ENCODE assay signal across 15 cellular contexts in the genomic region with DNA sequence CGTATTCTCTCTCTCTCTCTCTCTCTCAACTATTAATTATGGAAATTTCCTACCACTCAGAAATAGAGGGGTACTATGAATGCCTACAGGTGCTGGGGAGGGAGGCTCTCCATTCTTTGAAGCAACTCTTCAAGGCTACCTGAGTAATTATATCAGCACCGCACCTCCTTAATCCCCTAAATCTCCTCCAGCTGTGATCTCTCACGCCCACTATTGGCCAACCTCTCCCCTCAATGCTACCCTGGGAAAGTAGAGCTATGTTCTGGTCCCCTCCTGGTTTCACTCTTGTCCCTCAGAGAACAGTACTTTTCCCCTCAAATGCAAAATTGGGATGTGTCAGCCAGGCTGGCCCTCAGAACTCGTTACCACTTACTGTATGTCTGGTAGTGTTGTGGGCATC. TPM values are rescaled to one million over a fixed set of nuclear protein-coding genes. Genes with fewer than 3 reads are reported as not detected.
DNase-seq lines count a peak whose midpoint lies in the region; ATAC-seq, FAIRE-seq and TF ChIP-seq lines count a peak whose summit lies in the region.
"Had no signal": no experiment of that assay in that cellular context is flagged by ENCODE, and none has a peak within 500 bp of the region (broad histone marks: within the 10 kb centered on the region; RNA-seq: fewer than 3 reads in every experiment).

No MANE protein-coding gene starts in this region.

- H3K79me1 ChIP-seq in H9 (ENCODE audit: insufficient read depth, low read depth, low read length, poor library complexity, severe bottlenecking), result no peaks in the 10 kb centered on the region

- H3K9ac ChIP-seq in H9 (ENCODE audit: extremely low read depth, insufficient read length, low read length), result no peak overlapping the region
- H3K9ac ChIP-seq in astrocyte (ENCODE audit: low read length), result no peak overlapping the region

- CTCF ChIA-PET in CD8-positive, alpha-beta memory T cell (lab: Charles Lee), result interaction anchor here (1.1 kb wide), 1 partner anchor 42 kb away, joined by 3 read pairs; no protein-coding TSS in a partner anchor

- no peak overlapping the region for H2AK5ac ChIP-seq in H9 (ENCODE audit: insufficient read length, low read length)

- TF ChIP-seq CTCF in H9 (conservative IDR thresholded peaks at IDR 0.05), result 0 out of 3 replicates have a peak, but pooled peaks have one; percentile 15
- no peak for TF ChIP-seq CTCF in astrocyte (IDR thresholded peaks at IDR 0.05; ENCODE audit: insufficient read depth, low read depth, low read length)

- no peak overlapping the region for H4K91ac ChIP-seq in H9 (ENCODE audit: insufficient read length, low read depth, low read length)

- no peaks in the 10 kb centered on the region for H3K36me3 Mint-ChIP-seq in CD8-positive, alpha-beta memory T cell
- H3K36me3 Mint-ChIP-seq in H9 (ENCODE audit: insufficient read depth in 1 of 3, low read depth in 3 of 3) (peaks cover 5 to 7% (median 5%) of the 10 kb centered on the region in 3 experiments; a peak in 6 of 7 replicates), astrocyte (ENCODE audit: low read depth, unreplicated experiment) (no peaks in the 10 kb centered on the region)

- peak overlapping the region in 1 of 8 donors; percentile 25 for H3K27ac Mint-ChIP-seq in CD8-positive, alpha-beta memory T cell
- no peak overlapping the region for H3K27ac Mint-ChIP-seq in H9
- no peak overlapping the region for H3K27ac Mint-ChIP-seq in astrocyte (ENCODE audit: unreplicated experiment)
- H3K27ac Mint-ChIP-seq: stimulated activated naive B cell treated with anti-CD40 and anti-IgM and Interleukin-4, amounts not matched to agents 10 μg/mL and 1 μg/mL and 100 μg/mL, for 72 hours had no signal

- no peak overlapping the region for H3K14ac ChIP-seq in H9 (ENCODE audit: insufficient read depth, low read length)

- H3K18ac ChIP-seq in H9 (ENCODE audit: insufficient read length, low read depth, low read length), result no peak overlapping the region

- WGBS in H9 (ENCODE audit: extremely low coverage, insufficient read length, low lambda C conversion rate), result no CpG with 5 or more reads among the region's 4 CpGs

- H4K20me1 ChIP-seq in H9 (ENCODE audit: control insufficient read depth, insufficient read depth, insufficient read length) (no peaks in the 10 kb centered on the region), astrocyte (ENCODE audit: insufficient read depth, low read length) (no peaks in the 10 kb centered on the region)

- no peaks in the 10 kb centered on the region for H3K27me3 ChIP-seq in CD8-positive, alpha-beta memory T cell (ENCODE audit: insufficient read depth, low read length, poor library complexity, severe bottlenecking)
- H3K27me3 ChIP-seq in H9 (ENCODE audit: insufficient read depth, low read length) (peaks cover 5% of the 10 kb centered on the region; the same call in 1 of the 2 replicates), astrocyte (ENCODE audit: insufficient read depth, low read length) (no peaks in the 10 kb centered on the region)

- H2BK120ac ChIP-seq in H9 (ENCODE audit: low read depth, low read length, poor library complexity, severe bottlenecking), result no peak overlapping the region

- H3K27me3 Mint-ChIP-seq in CD8-positive, alpha-beta memory T cell, result peaks cover 20 to 35% of the 10 kb centered on the region in 2 donors
- peaks cover 42% of the 10 kb centered on the region for H3K27me3 Mint-ChIP-seq in H9 (ENCODE audit: low read depth)
- H3K27me3 Mint-ChIP-seq in astrocyte (ENCODE audit: low read depth, unreplicated experiment), result peaks cover 44% of the 10 kb centered on the region

- H2BK20ac ChIP-seq in H9 (ENCODE audit: low read depth, low read length, poor library complexity, severe bottlenecking), result no peak overlapping the region

- no peak overlapping the region for H3K27ac ChIP-seq in CD8-positive, alpha-beta memory T cell (ENCODE audit: low read depth, low read length)
- H3K27ac ChIP-seq in H9 (ENCODE audit: insufficient read length, low read depth, low read length) (no peak overlapping the region), astrocyte (ENCODE audit: low read depth, low read length) (no peak overlapping the region)
- H3K27ac ChIP-seq: epithelial cell of prostate had no signal

- no peak overlapping the region for H3K4ac ChIP-seq in H9 (ENCODE audit: low read depth, low read length)

- H4K5ac ChIP-seq in H9 (ENCODE audit: insufficient read length, low read depth, low read length), result no peak overlapping the region

- peaks cover 11% of the 10 kb centered on the region for H3K23me2 ChIP-seq in H9 (ENCODE audit: insufficient read length, low read depth, low read length, poor library complexity, severe bottlenecking)

- H3T11ph ChIP-seq in H9 (ENCODE audit: low read length), result no peak overlapping the region

- H3K23ac ChIP-seq in H9 (ENCODE audit: insufficient read length, low read depth, low read length), result no peak overlapping the region

- peak overlapping the region; percentile 6 to 83 (median 79) for H3K4me3 Mint-ChIP-seq in CD8-positive, alpha-beta memory T cell
- H3K4me3 Mint-ChIP-seq in H9 (peak overlapping the region; percentile 81 to 90), astrocyte (ENCODE audit: unreplicated experiment) (peak overlapping the region; percentile 83)

- peaks cover 9 to 24% (median 10%) of the 10 kb centered on the region in 3 donors for H3K4me1 Mint-ChIP-seq in CD8-positive, alpha-beta memory T cell
- H3K4me1 Mint-ChIP-seq in H9 (peaks cover 31 to 33% of the 10 kb centered on the region in 2 experiments), astrocyte (ENCODE audit: low read depth, unreplicated experiment) (no peaks in the 10 kb centered on the region)

- no peak overlapping the region for H2BK15ac ChIP-seq in H9 (ENCODE audit: low read depth, low read length)

- peaks cover 7% of the 10 kb centered on the region for H3K4me1 ChIP-seq in CD8-positive, alpha-beta memory T cell (ENCODE audit: insufficient read depth, low read length)
- H3K4me1 ChIP-seq in H9 (ENCODE audit: insufficient read depth, low read length) (peaks cover 4% of the 10 kb centered on the region; the same call in 1 of the 2 replicates), astrocyte (ENCODE audit: insufficient read depth, low read length) (peaks cover 9% of the 10 kb centered on the region)

- no peak overlapping the region for H2BK12ac ChIP-seq in H9 (ENCODE audit: insufficient read length, low read depth, low read length)

- no peak for ATAC-seq in HG02610 (IDR thresholded peaks at IDR 0.05; ENCODE audit: unreplicated experiment)
- no peak for ATAC-seq in GM21367 (IDR thresholded peaks at IDR 0.05; ENCODE audit: unreplicated experiment)
- no peak for ATAC-seq in GM18873 (IDR thresholded peaks at IDR 0.05; ENCODE audit: low FRiP score, unreplicated experiment)
- ATAC-seq: stimulated activated naive B cell treated with anti-CD40 and anti-IgM and Interleukin-4, amounts not matched to agents 10 μg/mL and 1 μg/mL and 100 μg/mL, for 72 hours had no signal

- H3K4me2 ChIP-seq in H9 (ENCODE audit: insufficient read depth, insufficient read length, low read length), result peak overlapping the region; percentile 59
- peak overlapping the region; percentile 99 for H3K4me2 ChIP-seq in astrocyte (ENCODE audit: low read length)

- no peak for DNase-seq in CD8-positive, alpha-beta memory T cell
- DNase-seq in H9, result no peak
- no peak for DNase-seq in astrocyte (ENCODE audit: low read depth)
- DNase-seq in mesenteric fat pad (ENCODE audit: low spot score), result peak; percentile 30
- no peak for DNase-seq in NCI-H526 (lab: John Stamatoyannopoulos, UW)
- DNase-seq: activated CD4-positive, alpha-beta T cell treated with anti-CD3 and anti-CD28 coated beads, Interleukin-2, amount 50 U/mL, for 48 hours; NCI-H1105; NCI-H748 treated with DMSO at 0.1 percent for 48 hours; stimulated activated naive B cell treated with anti-CD40 and anti-IgM and Interleukin-4, amounts not matched to agents 10 μg/mL and 1 μg/mL and 100 μg/mL, for 72 hours had no signal

- no peak overlapping the region for H3K4me3 ChIP-seq in CD8-positive, alpha-beta memory T cell (ENCODE audit: low read length)
- H3K4me3 ChIP-seq in astrocyte (ENCODE audit: insufficient read depth, low read depth, low read length), result no peak overlapping the region

- no peak overlapping the region for H3K56ac ChIP-seq in H9 (ENCODE audit: insufficient read length, low read depth, low read length)

- no peaks in the 10 kb centered on the region for H3K9me3 ChIP-seq in CD8-positive, alpha-beta memory T cell (ENCODE audit: low read length)
- H3K9me3 ChIP-seq in H9 (ENCODE audit: control insufficient read depth, low read depth, low read length) (no peaks in the 10 kb centered on the region), astrocyte (ENCODE audit: insufficient read depth, low read depth, low read length) (no peaks in the 10 kb centered on the region)

- H3K79me2 ChIP-seq in H9 (ENCODE audit: insufficient read depth, low read length), result peaks cover 3% of the 10 kb centered on the region; the same call in 1 of the 2 replicates
- H3K79me2 ChIP-seq in astrocyte (ENCODE audit: insufficient read depth, low read length), result no peaks in the 10 kb centered on the region

- H4K8ac ChIP-seq in H9 (replicated peaks; ENCODE audit: insufficient read length, low read depth, low read length), result no peak overlapping the region

- POLR2A ChIA-PET in CD8-positive, alpha-beta memory T cell (lab: Charles Lee), result no interaction called here

- no peak for FAIRE-seq in astrocyte (lab: Jason Lieb, UNC)
- FAIRE-seq: GM18507 had no signal

- H2BK5ac ChIP-seq in H9 (ENCODE audit: insufficient read length, low read length), result no peak overlapping the region

- no peaks in the 10 kb centered on the region for H3K9me3 Mint-ChIP-seq in CD8-positive, alpha-beta memory T cell
- H3K9me3 Mint-ChIP-seq in H9 (no peaks in the 10 kb centered on the region), astrocyte (ENCODE audit: unreplicated experiment) (no peaks in the 10 kb centered on the region)
- H3K9me3 Mint-ChIP-seq: stimulated activated naive B cell treated with anti-CD40 and anti-IgM and Interleukin-4, amounts not matched to agents 10 μg/mL and 1 μg/mL and 100 μg/mL, for 72 hours had no signal

- no peaks in the 10 kb centered on the region for H3K36me3 ChIP-seq in CD8-positive, alpha-beta memory T cell (ENCODE audit: insufficient read depth, low read length)
- H3K36me3 ChIP-seq in astrocyte (ENCODE audit: insufficient read depth, low read length), result no peaks in the 10 kb centered on the region

- H2AFZ ChIP-seq in H9 (ENCODE audit: low read length), result no peak overlapping the region
- no peak overlapping the region for H2AFZ ChIP-seq in astrocyte (ENCODE audit: low read depth, low read length)

RNA-seq across cellular contexts. Expression of a gene that starts 1.6 kb away (rescaled TPM):
- under 1 TPM; 0.04 to 0.13 TPM for total RNA-seq in CD8-positive, alpha-beta memory T cell
- 0.07 TPM for polyA plus RNA-seq in CD8-positive, alpha-beta memory T cell
- total RNA-seq in H9 (2021), result 5.2 and 6.0 TPM in 2 replicates
- 1.4 and 1.9 TPM in 2 replicates for total RNA-seq in astrocyte
- 5.8 TPM for total RNA-seq in mesenteric fat pad
- polyA plus RNA-seq: neural cell had no signal

RNA-seq across cellular contexts. Expression of a gene that starts 59.2 kb away (rescaled TPM):
- total RNA-seq in CD8-positive, alpha-beta memory T cell, result 10 to 100 TPM; 85.8 to 89.6 TPM
- 64.1 TPM for polyA plus RNA-seq in CD8-positive, alpha-beta memory T cell
- total RNA-seq in H9 (2021) (129 and 137 TPM in 2 replicates), astrocyte (98.1 and 99.8 TPM in 2 replicates), mesenteric fat pad (71.8 TPM)

RNA-seq across cellular contexts. Expression of a gene that starts 59.8 kb away (rescaled TPM):
- 10 to 100 TPM; 43.8 to 44.8 TPM for total RNA-seq in CD8-positive, alpha-beta memory T cell
- polyA plus RNA-seq in CD8-positive, alpha-beta memory T cell, result 33.1 TPM
- total RNA-seq in H9 (2021) (31.8 and 33.9 TPM in 2 replicates), astrocyte (81.3 and 87.3 TPM in 2 replicates), mesenteric fat pad (54.9 TPM)
